1 cellular context compared by ENCODE assay signal in the genomic region with DNA sequence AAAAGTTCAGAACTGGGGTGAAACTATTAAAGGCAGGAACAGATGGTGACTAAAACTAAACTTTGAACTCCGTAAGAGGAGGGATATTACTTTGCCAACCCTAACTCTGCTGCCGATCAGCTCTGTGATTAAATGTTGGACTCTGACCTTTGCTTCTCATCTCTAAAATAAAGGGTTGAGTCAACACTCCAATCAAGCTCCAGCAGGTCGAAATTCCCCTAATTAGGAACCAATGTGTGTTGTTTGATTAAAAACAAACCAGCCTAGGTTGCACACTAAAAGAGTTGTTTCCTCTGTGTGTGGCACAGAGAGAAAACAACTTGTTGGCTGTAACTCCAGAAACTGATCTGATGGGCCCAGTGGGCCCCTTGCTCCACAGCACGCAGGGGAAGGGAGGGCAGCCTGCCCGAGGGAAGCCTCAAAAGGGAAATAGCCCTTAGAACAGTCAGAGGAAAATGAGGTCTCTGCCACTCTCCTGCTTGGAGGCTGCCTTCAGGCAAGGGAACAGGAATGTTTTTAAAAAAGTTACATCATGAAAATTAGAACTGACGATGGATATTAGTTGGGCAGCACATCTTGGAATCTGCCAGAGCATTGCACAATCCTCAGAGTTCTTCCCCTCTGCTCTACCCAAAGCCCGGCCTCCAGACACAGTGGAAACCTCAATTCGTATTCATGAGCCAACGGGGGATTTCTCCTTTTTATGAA.
TF ChIP-seq lines count a peak whose summit lies in the region.

No MANE protein-coding gene starts in this region.

TF ChIP-seq in HepG2, 621 proteins besides CTCF, POLR2A, EP300 and RAD21 (continued from another document):
- TF ChIP-seq SNAPC4 (CRISPR knock-in tag; IDR thresholded peaks at IDR 0.05) (0 out of 2 replicates have a peak, but pooled peaks have one; percentile 25), SNAPC2 (CRISPR knock-in tag; IDR thresholded peaks at IDR 0.05) (no peak), FOXJ3 (CRISPR knock-in tag; IDR thresholded peaks at IDR 0.05; ENCODE audit: borderline replicate concordance) (0 out of 2 replicates have a peak, but pooled peaks have one; percentile 19), SMYD3 (CRISPR knock-in tag; IDR thresholded peaks at IDR 0.05) (no peak), ZNF557 (CRISPR knock-in tag; IDR thresholded peaks at IDR 0.05) (no peak), NR2F6 (IDR thresholded peaks at IDR 0.05) (peak; percentile 40; the same call in 1 of the 2 replicates), NR2F6 (CRISPR knock-in tag; IDR thresholded peaks at IDR 0.05) (no peak), POLR2G (IDR thresholded peaks at IDR 0.05; ENCODE audit: low read depth, low read length) (peak; percentile 62), NCOA2 (CRISPR knock-in tag; IDR thresholded peaks at IDR 0.05) (0 out of 2 replicates have a peak, but pooled peaks have one; percentile 11), PHF8 (CRISPR knock-in tag; IDR thresholded peaks at IDR 0.05) (0 out of 2 replicates have a peak, but pooled peaks have one; percentile 20), THAP7 (CRISPR knock-in tag; IDR thresholded peaks at IDR 0.05) (no peak), HNF4A (CRISPR knock-in tag; IDR thresholded peaks at IDR 0.05) (peak; percentile 86), TOPORS (CRISPR knock-in tag; IDR thresholded peaks at IDR 0.05) (no peak), ARID3A (IDR thresholded peaks at IDR 0.05; ENCODE audit: low read depth, low read length) (peak; percentile 88), ZSCAN9 (CRISPR knock-in tag; IDR thresholded peaks at IDR 0.05; ENCODE audit: borderline replicate concordance) (no peak), KMT2B (CRISPR knock-in tag; IDR thresholded peaks at IDR 0.05) (no peak; the same call in 1 of the 2 replicates), HMG20A (CRISPR knock-in tag; IDR thresholded peaks at IDR 0.05; ENCODE audit: borderline replicate concordance) (no peak), ASH2L (IDR thresholded peaks at IDR 0.05; ENCODE audit: insufficient read length, low read depth, low read length) (peak; percentile 54), POGZ (CRISPR knock-in tag; IDR thresholded peaks at IDR 0.05) (peak; percentile 43; the same call in 1 of the 2 replicates)
- TF ChIP-seq, protein P1, sequence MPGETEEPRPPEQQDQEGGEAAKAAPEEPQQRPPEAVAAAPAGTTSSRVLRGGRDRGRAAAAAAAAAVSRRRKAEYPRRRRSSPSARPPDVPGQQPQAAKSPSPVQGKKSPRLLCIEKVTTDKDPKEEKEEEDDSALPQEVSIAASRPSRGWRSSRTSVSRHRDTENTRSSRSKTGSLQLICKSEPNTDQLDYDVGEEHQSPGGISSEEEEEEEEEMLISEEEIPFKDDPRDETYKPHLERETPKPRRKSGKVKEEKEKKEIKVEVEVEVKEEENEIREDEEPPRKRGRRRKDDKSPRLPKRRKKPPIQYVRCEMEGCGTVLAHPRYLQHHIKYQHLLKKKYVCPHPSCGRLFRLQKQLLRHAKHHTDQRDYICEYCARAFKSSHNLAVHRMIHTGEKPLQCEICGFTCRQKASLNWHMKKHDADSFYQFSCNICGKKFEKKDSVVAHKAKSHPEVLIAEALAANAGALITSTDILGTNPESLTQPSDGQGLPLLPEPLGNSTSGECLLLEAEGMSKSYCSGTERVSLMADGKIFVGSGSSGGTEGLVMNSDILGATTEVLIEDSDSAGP (CRISPR knock-in tag; IDR thresholded peaks at IDR 0.05; ENCODE audit: borderline replicate concordance), result peak; percentile 45; the same call in 1 of the 2 replicates
- TF ChIP-seq, protein P2, sequence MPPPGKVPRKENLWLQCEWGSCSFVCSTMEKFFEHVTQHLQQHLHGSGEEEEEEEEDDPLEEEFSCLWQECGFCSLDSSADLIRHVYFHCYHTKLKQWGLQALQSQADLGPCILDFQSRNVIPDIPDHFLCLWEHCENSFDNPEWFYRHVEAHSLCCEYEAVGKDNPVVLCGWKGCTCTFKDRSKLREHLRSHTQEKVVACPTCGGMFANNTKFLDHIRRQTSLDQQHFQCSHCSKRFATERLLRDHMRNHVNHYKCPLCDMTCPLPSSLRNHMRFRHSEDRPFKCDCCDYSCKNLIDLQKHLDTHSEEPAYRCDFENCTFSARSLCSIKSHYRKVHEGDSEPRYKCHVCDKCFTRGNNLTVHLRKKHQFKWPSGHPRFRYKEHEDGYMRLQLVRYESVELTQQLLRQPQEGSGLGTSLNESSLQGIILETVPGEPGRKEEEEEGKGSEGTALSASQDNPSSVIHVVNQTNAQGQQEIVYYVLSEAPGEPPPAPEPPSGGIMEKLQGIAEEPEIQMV (CRISPR knock-in tag; IDR thresholded peaks at IDR 0.05; ENCODE audit: low read depth), result no peak
